ENCODE assay signal across 1 cellular context in the genomic region with DNA sequence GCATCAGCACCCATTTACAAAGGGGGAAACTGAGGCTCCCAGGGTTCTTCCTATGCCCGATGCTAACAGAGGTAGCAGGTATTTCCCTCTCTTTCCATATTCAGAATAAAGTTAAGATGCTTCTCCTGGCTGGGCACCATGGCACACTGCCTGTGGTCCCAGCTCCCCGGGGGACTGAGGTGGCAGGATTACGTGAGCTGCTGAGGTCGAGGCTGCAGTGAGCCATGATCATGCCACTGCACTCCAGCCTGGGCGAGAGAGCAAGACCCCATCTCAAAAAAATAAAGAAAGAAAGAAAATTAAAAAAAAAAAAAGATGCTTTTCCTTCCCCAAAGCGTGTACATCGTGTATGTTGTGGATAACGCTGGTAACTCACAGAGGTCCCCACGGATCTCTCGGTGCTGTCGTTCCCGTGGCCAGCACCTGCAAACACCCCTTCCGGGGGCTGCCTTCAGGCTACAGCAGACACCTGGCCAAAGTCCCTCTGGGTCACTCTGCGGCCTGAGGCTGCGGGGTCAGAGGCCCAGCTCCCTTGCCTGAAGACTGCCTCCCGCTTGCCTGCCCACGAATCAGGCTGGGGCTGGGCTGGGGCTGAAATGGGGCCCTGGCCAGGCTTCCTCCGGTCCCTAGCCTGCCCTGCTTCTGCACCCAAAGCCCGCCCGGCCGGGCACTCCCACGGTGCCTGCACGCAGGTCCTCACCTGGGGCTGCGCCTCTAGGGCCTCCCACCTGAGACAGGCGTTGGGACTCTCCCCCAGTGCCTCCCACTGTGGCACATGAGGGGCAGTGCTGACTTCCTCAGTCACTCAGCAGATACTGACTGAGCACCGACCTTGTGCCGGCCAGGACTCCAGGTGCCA.
TF ChIP-seq lines count a peak whose summit lies in the region.

No MANE protein-coding gene starts in this region.

TF ChIP-seq in H1, 55 proteins besides CTCF, POLR2A, EP300 and RAD21:
- TF ChIP-seq KDM4A (IDR thresholded peaks at IDR 0.05; ENCODE audit: low read depth, low read length, severe bottlenecking) = no peak
- no peak for TF ChIP-seq GTF2F1 (IDR thresholded peaks at IDR 0.05; ENCODE audit: borderline replicate concordance, low read depth, low read length)
- TF ChIP-seq CHD1 (IDR thresholded peaks at IDR 0.05; ENCODE audit: low read depth, low read length) = no peak
- TF ChIP-seq EZH2 (IDR thresholded peaks at IDR 0.05; ENCODE audit: low read depth, low read length, severe bottlenecking) = no peak
- TF ChIP-seq HDAC6 (IDR thresholded peaks at IDR 0.05; ENCODE audit: low read depth, low read length) = no peak
- TF ChIP-seq POU5F1 (IDR thresholded peaks at IDR 0.05; ENCODE audit: low read depth, low read length) = no peak
